2 cellular contexts compared by ENCODE assay signal in the genomic region with DNA sequence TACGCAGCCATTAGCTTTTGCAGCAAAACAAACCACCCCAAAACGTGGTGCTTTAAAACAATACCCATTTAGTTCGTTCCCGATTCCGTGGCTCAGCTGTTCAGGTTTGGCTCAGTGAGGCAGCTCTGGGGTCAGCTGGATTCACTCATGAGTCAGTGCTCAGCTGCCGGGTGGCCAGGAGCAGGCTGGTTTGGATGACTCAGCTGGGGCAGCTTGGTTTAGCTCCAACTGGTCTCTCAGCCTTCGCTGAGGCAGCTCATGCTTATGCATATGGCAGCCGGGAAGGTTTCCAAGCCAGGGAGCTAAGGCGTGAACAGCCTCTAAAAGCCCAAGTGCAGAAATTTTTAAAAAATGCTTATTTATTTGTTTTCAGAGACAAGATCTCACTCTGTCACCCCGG.
A peak's percentile ranks its signal among the peaks of the same experiment; 100 is the strongest.
TF ChIP-seq lines count a peak whose summit lies in the region.

No MANE protein-coding gene starts in this region.

TF ChIP-seq in A549, 52 proteins besides CTCF, POLR2A, EP300 and RAD21 (continued from another document):
- TF ChIP-seq GATA3 (IDR thresholded peaks at IDR 0.05; ENCODE audit: borderline replicate concordance) (peak; percentile 80; the same call in 1 of the 2 replicates), HEYL (CRISPR knock-in tag; IDR thresholded peaks at IDR 0.05) (peak; percentile 47; the same call in 1 of the 2 replicates), ZC3H11A (IDR thresholded peaks at IDR 0.05) (no peak), CBX8 (IDR thresholded peaks at IDR 0.05) (no peak), KDM1A (IDR thresholded peaks at IDR 0.05; ENCODE audit: low read depth) (no peak), CHD4 (IDR thresholded peaks at IDR 0.05; ENCODE audit: borderline replicate concordance) (no peak), SMC3 (IDR thresholded peaks at IDR 0.05) (peak; percentile 10; the same call in 1 of the 3 replicates), ESRRA (IDR thresholded peaks at IDR 0.05; ENCODE audit: borderline replicate concordance, low read length) (no peak), HOXA7 (CRISPR knock-in tag; IDR thresholded peaks at IDR 0.05) (no peak), ZSCAN20 (CRISPR knock-in tag; IDR thresholded peaks at IDR 0.05) (no peak), HOXB5 (CRISPR knock-in tag; IDR thresholded peaks at IDR 0.05) (peak; percentile 73; the same call in 1 of the 2 replicates), MAZ (IDR thresholded peaks at IDR 0.05; ENCODE audit: borderline replicate concordance, low read depth, low read length) (no peak), KDM5A (IDR thresholded peaks at IDR 0.05) (no peak), JUNB (IDR thresholded peaks at IDR 0.05) (peak; percentile 69), HOXB13 (CRISPR knock-in tag; IDR thresholded peaks at IDR 0.05; ENCODE audit: low read depth) (0 out of 2 replicates have a peak, but pooled peaks have one; percentile 45), CEBPB (IDR thresholded peaks at IDR 0.05) (0 out of 4 replicates have a peak, but pooled peaks of 1 of the 2 experiments have one; percentile 5), RFX5 (IDR thresholded peaks at IDR 0.05) (no peak), NFE2L2 (conservative IDR thresholded peaks at IDR 0.05; ENCODE audit: low read length) (no peak), FOSL2 (IDR thresholded peaks at IDR 0.05) (peak; percentile 88), FOSL2 (CRISPR knock-in tag; IDR thresholded peaks at IDR 0.05) (peak; percentile 97), MYC (IDR thresholded peaks at IDR 0.05; ENCODE audit: borderline replicate concordance, low read length) (no peak), ZFP36 (IDR thresholded peaks at IDR 0.05; ENCODE audit: borderline replicate concordance, partially characterized antibody) (no peak)
- TF ChIP-seq, protein P1, sequence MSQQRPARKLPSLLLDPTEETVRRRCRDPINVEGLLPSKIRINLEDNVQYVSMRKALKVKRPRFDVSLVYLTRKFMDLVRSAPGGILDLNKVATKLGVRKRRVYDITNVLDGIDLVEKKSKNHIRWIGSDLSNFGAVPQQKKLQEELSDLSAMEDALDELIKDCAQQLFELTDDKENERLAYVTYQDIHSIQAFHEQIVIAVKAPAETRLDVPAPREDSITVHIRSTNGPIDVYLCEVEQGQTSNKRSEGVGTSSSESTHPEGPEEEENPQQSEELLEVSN (IDR thresholded peaks at IDR 0.05; ENCODE audit: borderline replicate concordance, low read depth): peak; percentile 70; the same call in 1 of the 2 replicates
- TF ChIP-seq, protein P2, sequence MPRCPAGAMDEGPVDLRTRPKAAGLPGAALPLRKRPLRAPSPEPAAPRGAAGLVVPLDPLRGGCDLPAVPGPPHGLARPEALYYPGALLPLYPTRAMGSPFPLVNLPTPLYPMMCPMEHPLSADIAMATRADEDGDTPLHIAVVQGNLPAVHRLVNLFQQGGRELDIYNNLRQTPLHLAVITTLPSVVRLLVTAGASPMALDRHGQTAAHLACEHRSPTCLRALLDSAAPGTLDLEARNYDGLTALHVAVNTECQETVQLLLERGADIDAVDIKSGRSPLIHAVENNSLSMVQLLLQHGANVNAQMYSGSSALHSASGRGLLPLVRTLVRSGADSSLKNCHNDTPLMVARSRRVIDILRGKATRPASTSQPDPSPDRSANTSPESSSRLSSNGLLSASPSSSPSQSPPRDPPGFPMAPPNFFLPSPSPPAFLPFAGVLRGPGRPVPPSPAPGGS (IDR thresholded peaks at IDR 0.05): no peak
- TF ChIP-seq, protein P3, sequence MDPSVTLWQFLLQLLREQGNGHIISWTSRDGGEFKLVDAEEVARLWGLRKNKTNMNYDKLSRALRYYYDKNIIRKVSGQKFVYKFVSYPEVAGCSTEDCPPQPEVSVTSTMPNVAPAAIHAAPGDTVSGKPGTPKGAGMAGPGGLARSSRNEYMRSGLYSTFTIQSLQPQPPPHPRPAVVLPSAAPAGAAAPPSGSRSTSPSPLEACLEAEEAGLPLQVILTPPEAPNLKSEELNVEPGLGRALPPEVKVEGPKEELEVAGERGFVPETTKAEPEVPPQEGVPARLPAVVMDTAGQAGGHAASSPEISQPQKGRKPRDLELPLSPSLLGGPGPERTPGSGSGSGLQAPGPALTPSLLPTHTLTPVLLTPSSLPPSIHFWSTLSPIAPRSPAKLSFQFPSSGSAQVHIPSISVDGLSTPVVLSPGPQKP (IDR thresholded peaks at IDR 0.05; ENCODE audit: low read depth, low read length): no peak
- TF ChIP-seq, protein P4, sequence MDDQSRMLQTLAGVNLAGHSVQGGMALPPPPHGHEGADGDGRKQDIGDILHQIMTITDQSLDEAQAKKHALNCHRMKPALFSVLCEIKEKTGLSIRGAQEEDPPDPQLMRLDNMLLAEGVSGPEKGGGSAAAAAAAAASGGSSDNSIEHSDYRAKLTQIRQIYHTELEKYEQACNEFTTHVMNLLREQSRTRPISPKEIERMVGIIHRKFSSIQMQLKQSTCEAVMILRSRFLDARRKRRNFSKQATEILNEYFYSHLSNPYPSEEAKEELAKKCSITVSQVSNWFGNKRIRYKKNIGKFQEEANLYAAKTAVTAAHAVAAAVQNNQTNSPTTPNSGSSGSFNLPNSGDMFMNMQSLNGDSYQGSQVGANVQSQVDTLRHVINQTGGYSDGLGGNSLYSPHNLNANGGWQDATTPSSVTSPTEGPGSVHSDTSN (IDR thresholded peaks at IDR 0.05): peak; percentile 96
- TF ChIP-seq, protein P5, sequence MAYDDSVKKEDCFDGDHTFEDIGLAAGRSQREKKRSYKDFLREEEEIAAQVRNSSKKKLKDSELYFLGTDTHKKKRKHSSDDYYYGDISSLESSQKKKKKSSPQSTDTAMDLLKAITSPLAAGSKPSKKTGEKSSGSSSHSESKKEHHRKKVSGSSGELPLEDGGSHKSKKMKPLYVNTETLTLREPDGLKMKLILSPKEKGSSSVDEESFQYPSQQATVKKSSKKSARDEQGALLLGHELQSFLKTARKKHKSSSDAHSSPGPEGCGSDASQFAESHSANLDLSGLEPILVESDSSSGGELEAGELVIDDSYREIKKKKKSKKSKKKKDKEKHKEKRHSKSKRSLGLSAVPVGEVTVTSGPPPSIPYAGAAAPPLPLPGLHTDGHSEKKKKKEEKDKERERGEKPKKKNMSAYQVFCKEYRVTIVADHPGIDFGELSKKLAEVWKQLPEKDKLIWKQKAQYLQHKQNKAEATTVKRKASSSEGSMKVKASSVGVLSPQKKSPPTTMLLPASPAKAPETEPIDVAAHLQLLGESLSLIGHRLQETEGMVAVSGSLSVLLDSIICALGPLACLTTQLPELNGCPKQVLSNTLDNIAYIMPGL (CRISPR knock-in tag; IDR thresholded peaks at IDR 0.05; ENCODE audit: borderline replicate concordance): no peak
- TF ChIP-seq, protein P6, sequence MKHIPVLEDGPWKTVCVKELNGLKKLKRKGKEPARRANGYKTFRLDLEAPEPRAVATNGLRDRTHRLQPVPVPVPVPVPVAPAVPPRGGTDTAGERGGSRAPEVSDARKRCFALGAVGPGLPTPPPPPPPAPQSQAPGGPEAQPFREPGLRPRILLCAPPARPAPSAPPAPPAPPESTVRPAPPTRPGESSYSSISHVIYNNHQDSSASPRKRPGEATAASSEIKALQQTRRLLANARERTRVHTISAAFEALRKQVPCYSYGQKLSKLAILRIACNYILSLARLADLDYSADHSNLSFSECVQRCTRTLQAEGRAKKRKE (CRISPR knock-in tag; IDR thresholded peaks at IDR 0.05; ENCODE audit: low read depth): peak; percentile 77; the same call in 1 of the 2 replicates
- TF ChIP-seq, protein P7, sequence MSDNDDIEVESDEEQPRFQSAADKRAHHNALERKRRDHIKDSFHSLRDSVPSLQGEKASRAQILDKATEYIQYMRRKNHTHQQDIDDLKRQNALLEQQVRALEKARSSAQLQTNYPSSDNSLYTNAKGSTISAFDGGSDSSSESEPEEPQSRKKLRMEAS (IDR thresholded peaks at IDR 0.05): peak; percentile 88

TF ChIP-seq in HEK293T, 16 proteins besides CTCF, POLR2A, EP300 and RAD21 (continued from another document):
- TF ChIP-seq, protein P8, sequence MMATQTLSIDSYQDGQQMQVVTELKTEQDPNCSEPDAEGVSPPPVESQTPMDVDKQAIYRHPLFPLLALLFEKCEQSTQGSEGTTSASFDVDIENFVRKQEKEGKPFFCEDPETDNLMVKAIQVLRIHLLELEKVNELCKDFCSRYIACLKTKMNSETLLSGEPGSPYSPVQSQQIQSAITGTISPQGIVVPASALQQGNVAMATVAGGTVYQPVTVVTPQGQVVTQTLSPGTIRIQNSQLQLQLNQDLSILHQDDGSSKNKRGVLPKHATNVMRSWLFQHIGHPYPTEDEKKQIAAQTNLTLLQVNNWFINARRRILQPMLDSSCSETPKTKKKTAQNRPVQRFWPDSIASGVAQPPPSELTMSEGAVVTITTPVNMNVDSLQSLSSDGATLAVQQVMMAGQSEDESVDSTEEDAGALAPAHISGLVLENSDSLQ (IDR thresholded peaks at IDR 0.05): no peak
- TF ChIP-seq L3MBTL2 (conservative IDR thresholded peaks at IDR 0.05) (no peak), TARDBP (IDR thresholded peaks at IDR 0.05) (no peak)
